ENCODE assay signal across 12 cellular contexts in genomic region chr17:82266142-82266541, GRCh38. TPM values are rescaled to one million over a fixed set of nuclear protein-coding genes. Genes with fewer than 3 reads are reported as not detected.
DNase-seq lines count a peak whose midpoint lies in the region; ATAC-seq and TF ChIP-seq lines count a peak whose summit lies in the region.
"Had no signal": no experiment of that assay in that cellular context is flagged by ENCODE, and none has a peak within 500 bp of the region (broad histone marks: within the 10 kb centered on the region; RNA-seq: fewer than 3 reads in every experiment).

No MANE protein-coding gene starts in this region.

- TF ChIP-seq POLR2A in esophagus muscularis mucosa (IDR thresholded peaks at IDR 0.05; ENCODE audit: low read depth) = no peak

- WGBS in esophagus muscularis mucosa = 75% methylated on average over 10 of the region's 10 CpGs
- WGBS in aorta, 2 donors = 88 to 89% methylated on average over 10 of the region's 10 CpGs

- TF ChIP-seq CTCF in right atrium auricular region (IDR thresholded peaks at IDR 0.05) = no peak
- no peak for TF ChIP-seq CTCF in esophagus muscularis mucosa (IDR thresholded peaks at IDR 0.05)
- TF ChIP-seq CTCF in osteoblast (IDR thresholded peaks at IDR 0.05; ENCODE audit: extremely low read depth, low read depth, low read length) = no peak

- H3K79me2 ChIP-seq in osteoblast (ENCODE audit: insufficient read depth, low read length) = peaks cover 97% of the 10 kb centered on the region

- ATAC-seq in aorta (ENCODE audit: low FRiP score) (no peak), HG03469 (IDR thresholded peaks at IDR 0.05; ENCODE audit: unreplicated experiment) (no peak), HG02678 (IDR thresholded peaks at IDR 0.05; ENCODE audit: unreplicated experiment) (no peak)

- TF ChIP-seq EP300 in esophagus muscularis mucosa (IDR thresholded peaks at IDR 0.05) = no peak

- H3K36me3 ChIP-seq in right atrium auricular region = peaks cover 57% of the 10 kb centered on the region
- peaks cover 29 to 82% (median 66%) of the 10 kb centered on the region in 4 donors for H3K36me3 ChIP-seq in esophagus muscularis mucosa
- peaks cover 74% of the 10 kb centered on the region for H3K36me3 ChIP-seq in osteoblast (ENCODE audit: insufficient read depth, low read length)
- H3K36me3 ChIP-seq in aorta (ENCODE audit: control insufficient read depth in 1 of 2, insufficient read depth in 2 of 2, low read length in 1 of 2) = peaks cover 0 to 6% of the 10 kb centered on the region in 2 donors

- H3K27me3 ChIP-seq in right atrium auricular region (no peaks in the 10 kb centered on the region), esophagus muscularis mucosa (no peaks in the 10 kb centered on the region), osteoblast (ENCODE audit: insufficient read depth, low read length) (no peaks in the 10 kb centered on the region), aorta (ENCODE audit: control insufficient read depth in 1 of 2, insufficient read depth in 2 of 2, low read length in 1 of 2) (no peaks in the 10 kb centered on the region)

- H4K20me1 ChIP-seq in osteoblast (ENCODE audit: insufficient read depth, low read length) = peaks cover 94% of the 10 kb centered on the region

- H3K4me1 ChIP-seq in right atrium auricular region (peaks cover 0 to 57% of the 10 kb centered on the region in 2 donors), esophagus muscularis mucosa (peaks cover 52 to 85% (median 76%) of the 10 kb centered on the region in 4 donors), osteoblast (ENCODE audit: insufficient read depth, low read length) (peaks cover 24% of the 10 kb centered on the region), aorta (ENCODE audit: control insufficient read depth in 1 of 2, insufficient read depth in 2 of 2, low read length in 2 of 2) (peaks cover 0 to 2% of the 10 kb centered on the region in 2 donors)

- no peak overlapping the region for H3K4me2 ChIP-seq in osteoblast (ENCODE audit: insufficient read depth, low read length)

- H3K9me3 ChIP-seq in right atrium auricular region (no peaks in the 10 kb centered on the region), esophagus muscularis mucosa (no peaks in the 10 kb centered on the region), osteoblast (ENCODE audit: low read depth, low read length) (no peaks in the 10 kb centered on the region), aorta (ENCODE audit: control insufficient read depth, low read length) (no peaks in the 10 kb centered on the region)

- no peak overlapping the region for H2AFZ ChIP-seq in osteoblast (ENCODE audit: low read length)

- DNase-seq in right atrium auricular region (ENCODE audit: low spot score) (no peak), cardiac septum (ENCODE audit: low spot score) (no peak), esophagus muscularis mucosa (ENCODE audit: extremely low spot score) (no peak), osteoblast (ENCODE audit: insufficient read length, low spot score, missing footprints) (peak; percentile 74), NCI-H2029 (lab: John Stamatoyannopoulos, UW) (no peak), aorta (no peak)
- DNase-seq: activated CD8-positive, alpha-beta memory T cell treated with anti-CD3 and anti-CD28 coated beads for 24 hours; amniotic stem cell; effector CD4-positive, alpha-beta T cell; head of caudate nucleus had no signal

- intact Hi-C loops in cardiac septum (cut with DNase I) (loop anchor here (1.0 kb wide), 1 partner anchor 9 kb away; no protein-coding TSS in a partner anchor), esophagus muscularis mucosa (cut with DNase I) (no loop called here), aorta (cut with DNase I) (no loop called here)

- no peak overlapping the region for H3K4me3 ChIP-seq in right atrium auricular region
- no peak overlapping the region for H3K4me3 ChIP-seq in esophagus muscularis mucosa
- no peak overlapping the region for H3K4me3 ChIP-seq in osteoblast (ENCODE audit: insufficient read depth, low read length)
- H3K4me3 ChIP-seq in aorta (ENCODE audit: low read length in 2 of 2) = no peak overlapping the region

- H3K27ac ChIP-seq in right atrium auricular region (peak overlapping the region; percentile 87 to 100), esophagus muscularis mucosa (replicated peaks in 1 of 4) (peak overlapping the region; percentile 87 to 100 (median 100)), osteoblast (ENCODE audit: low read depth, low read length) (peak overlapping the region; percentile 60), aorta (ENCODE audit: low read depth in 1 of 2, low read length in 2 of 2) (no peak overlapping the region)

RNA-seq across cellular contexts. Expression of gene CSNK1D, which starts 7.4 kb away (rescaled TPM):
- total RNA-seq in right atrium auricular region = 10 to 100 TPM; 31.3 to 32.9 TPM
- 80.9 TPM for total RNA-seq in cardiac septum
- 10 to 100 TPM; 47.2 to 65.5 (median 61.0) TPM for total RNA-seq in esophagus muscularis mucosa
- total RNA-seq in osteoblast = 45.4 and 50.3 TPM in 2 replicates
- 100 to 1,000 TPM; 130 to 153 TPM for total RNA-seq in aorta
- polyA plus RNA-seq in aorta = 10 to 100 TPM; 39.9 to 73.4 TPM

RNA-seq across cellular contexts. Expression of gene SLC16A3, which starts 37.3 kb away (rescaled TPM):
- 10 to 100 TPM in 1 of 2 donors, 1 to 10 TPM in 1; 5.0 to 19.5 TPM for total RNA-seq in right atrium auricular region
- 20.7 TPM for total RNA-seq in cardiac septum
- total RNA-seq in esophagus muscularis mucosa = 10 to 100 TPM; 17.0 to 28.8 (median 23.4) TPM
- 129 and 222 TPM in 2 replicates for total RNA-seq in osteoblast
- total RNA-seq in aorta = 10 to 100 TPM; 55.6 to 96.9 TPM
- 10 to 100 TPM in 1 of 2 donors, 1 to 10 TPM in 1; 7.6 to 20.3 TPM for polyA plus RNA-seq in aorta

RNA-seq across cellular contexts. Expression of gene CD7, which starts 51.3 kb away (rescaled TPM):
- 1 to 10 TPM in 1 of 2 donors, not detected in 1; 1.7 TPM for total RNA-seq in right atrium auricular region
- 0.62 TPM for total RNA-seq in cardiac septum
- 1 to 10 TPM in 2 of 4 donors, under 1 TPM in 1, not detected in 1; 0.91 to 5.7 (median 2.0) TPM for total RNA-seq in esophagus muscularis mucosa
- total RNA-seq in osteoblast = not detected in 2 replicates
- total RNA-seq in aorta = 1 to 10 TPM; 2.6 to 3.4 TPM
- polyA plus RNA-seq in aorta = under 1 TPM; 0.33 to 0.75 TPM

RNA-seq across cellular contexts. Expression of gene CCDC57, which starts 53.5 kb away (rescaled TPM):
- total RNA-seq in right atrium auricular region = 1 to 10 TPM; 5.1 to 7.4 TPM
- 10.6 TPM for total RNA-seq in cardiac septum
- total RNA-seq in esophagus muscularis mucosa = 10 to 100 TPM in 3 of 4 donors, 1 to 10 TPM in 1; 8.4 to 21.6 (median 16.4) TPM
- 21.0 and 25.9 TPM in 2 replicates for total RNA-seq in osteoblast
- 10 to 100 TPM; 31.2 to 53.4 TPM for total RNA-seq in aorta
- 100 to 1,000 TPM in 1 of 2 donors, 10 to 100 TPM in 1; 17.8 to 145 TPM for polyA plus RNA-seq in aorta

Comparison
In these comparisons a context has a peak if more than half of its experiments do, and no peak if none do; other contexts are left out.
1. H3K27ac ChIP-seq: peak in right atrium auricular region (2 of 2), esophagus muscularis mucosa (4 of 4) and osteoblast (single experiment); none in aorta (0 of 2).